12 cellular contexts compared by ENCODE assay signal in genomic region chrX:12988797-12989196, GRCh38. TPM values are rescaled to one million over a fixed set of nuclear protein-coding genes. Genes with fewer than 3 reads are reported as not detected.
DNase-seq lines count a peak whose midpoint lies in the region; ATAC-seq, FAIRE-seq and TF ChIP-seq lines count a peak whose summit lies in the region.
"Had no signal": no experiment of that assay in that cellular context is flagged by ENCODE, and none has a peak within 500 bp of the region (broad histone marks: within the 10 kb centered on the region; RNA-seq: fewer than 3 reads in every experiment).

No MANE protein-coding gene starts in this region.

- H3K27ac Mint-ChIP-seq in glutamatergic neuron (ENCODE audit: unreplicated experiment): no peak overlapping the region
- H3K27ac Mint-ChIP-seq: activated CD4-positive, alpha-beta T cell treated with anti-CD3 and anti-CD28 coated beads, Interleukin-2, amount 10 ng/mL, durations not matched to agents 7 days and 5 days had no signal

- peaks cover 1% of the 10 kb centered on the region for H3K27me3 Mint-ChIP-seq in glutamatergic neuron (ENCODE audit: unreplicated experiment)
- H3K27me3 Mint-ChIP-seq: activated CD4-positive, alpha-beta T cell treated with anti-CD3 and anti-CD28 coated beads, Interleukin-2, amount 10 ng/mL, durations not matched to agents 7 days and 5 days; central memory CD8-positive, alpha-beta T cell had no signal

- peak; percentile 86 for ATAC-seq in mucosa of descending colon

- peak; percentile 89 for FAIRE-seq in colon (lab: Jason Lieb, UNC)

- intact Hi-C loops in mucosa of descending colon (cut with DNase I, micrococcal nuclease): no loop called here

- no peaks in the 10 kb centered on the region for H3K9me3 ChIP-seq in mucosa of descending colon

- peaks cover 6% of the 10 kb centered on the region for H3K9me3 Mint-ChIP-seq in glutamatergic neuron (ENCODE audit: unreplicated experiment)
- H3K9me3 Mint-ChIP-seq: central memory CD8-positive, alpha-beta T cell had no signal

- TF ChIP-seq CTCF in mucosa of descending colon (IDR thresholded peaks at IDR 0.05): no peak
- no peak for TF ChIP-seq CTCF in glutamatergic neuron (IDR thresholded peaks at IDR 0.05; ENCODE audit: partially characterized antibody, unreplicated experiment)

- H3K36me3 Mint-ChIP-seq in glutamatergic neuron (ENCODE audit: unreplicated experiment): peaks cover 9% of the 10 kb centered on the region

- no peak overlapping the region for H3K4me3 Mint-ChIP-seq in glutamatergic neuron (ENCODE audit: unreplicated experiment)
- H3K4me3 Mint-ChIP-seq: activated CD4-positive, alpha-beta T cell treated with anti-CD3 and anti-CD28 coated beads, Interleukin-2, amount 10 ng/mL, durations not matched to agents 7 days and 5 days; central memory CD8-positive, alpha-beta T cell had no signal

- no peak overlapping the region for H3K4me3 ChIP-seq in mucosa of descending colon

- peaks cover 4% of the 10 kb centered on the region for H3K4me1 ChIP-seq in mucosa of descending colon (ENCODE audit: low read depth)

- no peaks in the 10 kb centered on the region for H3K36me3 ChIP-seq in mucosa of descending colon (ENCODE audit: low read depth)

- peaks cover 4% of the 10 kb centered on the region for H3K4me1 Mint-ChIP-seq in glutamatergic neuron (ENCODE audit: low read depth, unreplicated experiment)

- peak; percentile 86 for DNase-seq in DMS53 (lab: John Stamatoyannopoulos, UW)
- peak; percentile 37 for DNase-seq in NCI-H226
- DNase-seq in mucosa of descending colon: peak in 1 of 3 donors; percentile 43
- no peak for DNase-seq in glutamatergic neuron
- no peak for DNase-seq in activated T-cell treated with anti-CD3 and anti-CD28 coated beads, Interleukin-2, amount 50 U/mL, for 48 hours
- no peak for DNase-seq in stimulated activated CD4-positive, alpha-beta T cell treated with anti-CD3 and anti-CD28 coated beads, Interleukin-4, amount 100 ng/mL, for 4 hours
- no peak for DNase-seq in activated CD8-positive, alpha-beta memory T cell treated with anti-CD3 and anti-CD28 coated beads, Interleukin-2, amount 50 U/mL, for 48 hours
- DNase-seq: activated CD4-positive, alpha-beta T cell treated with anti-CD3 and anti-CD28 coated beads, Interleukin-2, amount 10 ng/mL, durations not matched to agents 7 days and 5 days; GDM1; substantia nigra had no signal

RNA-seq across cellular contexts. Expression of gene TMSB4X, which starts 13.9 kb away (rescaled TPM):
- 1,000 to 10,000 TPM; 2,288 to 5,392 (median 5,014) TPM for total RNA-seq in mucosa of descending colon
- 4,532 TPM for total RNA-seq in glutamatergic neuron (ENCODE audit: unreplicated experiment)

RNA-seq across cellular contexts. Expression of gene FAM9C, which starts 55.6 kb away (rescaled TPM):
- total RNA-seq in mucosa of descending colon (under 1 TPM in 1 of 3 donors, not detected in 2; 0.13 TPM), glutamatergic neuron (ENCODE audit: unreplicated experiment) (not detected)
- total RNA-seq: activated CD4-positive, alpha-beta T cell treated with anti-CD3 and anti-CD28 coated beads, Interleukin-2, amount 10 ng/mL, durations not matched to agents 7 days and 5 days had no signal

Comparison
In these comparisons a context has a peak if more than half of its experiments do, and no peak if none do; other contexts are left out.
1. DNase-seq: peak in DMS53 (single experiment) and NCI-H226 (single experiment); none in glutamatergic neuron (single experiment), activated T-cell treated with anti-CD3 and anti-CD28 coated beads, Interleukin-2, amount 50 U/mL, for 48 hours (0 of 2), stimulated activated CD4-positive, alpha-beta T cell treated with anti-CD3 and anti-CD28 coated beads, Interleukin-4, amount 100 ng/mL, for 4 hours (0 of 2) and activated CD8-positive, alpha-beta memory T cell treated with anti-CD3 and anti-CD28 coated beads, Interleukin-2, amount 50 U/mL, for 48 hours (single experiment).